Comparison of ENCODE assay signal across 8 cellular contexts in genomic region chr22:20982563-20982882, GRCh38. TPM values are rescaled to one million over a fixed set of nuclear protein-coding genes. Genes with fewer than 3 reads are reported as not detected.
DNase-seq lines count a peak whose midpoint lies in the region; ATAC-seq, FAIRE-seq and TF ChIP-seq lines count a peak whose summit lies in the region.

No MANE protein-coding gene starts in this region.

- no peak overlapping the region for H3K27ac ChIP-seq in ectodermal cell (ENCODE audit: insufficient read depth, low read depth, low read length, poor library complexity, severe bottlenecking)

- DNase-seq in Jurkat, Clone E6-1 (ENCODE audit: low read depth, low spot score): no peak
- no peak for DNase-seq in H54 (ENCODE audit: insufficient read length, low spot score)
- DNase-seq in NCI-H1105 treated with DMSO at 0.1 percent for 48 hours (lab: John Stamatoyannopoulos, UW): no peak
- no peak for DNase-seq in DMS79 treated with DMSO at 0.1 percent for 48 hours (lab: John Stamatoyannopoulos, UW)

- H3K4me1 ChIP-seq in ectodermal cell (ENCODE audit: control insufficient read depth, insufficient read depth, low read length): peaks cover 22% of the 10 kb centered on the region

- H3K27me3 Mint-ChIP-seq in nephron (ENCODE audit: low read depth): peaks cover 5% of the 10 kb centered on the region

- H3K36me3 ChIP-seq in ectodermal cell (ENCODE audit: control insufficient read depth, insufficient read depth, low read length): peaks cover 21% of the 10 kb centered on the region

- H3K27ac Mint-ChIP-seq in nephron: peak overlapping the region; percentile 45 to 83 (median 56)

- TF ChIP-seq CTCF in nephron (IDR thresholded peaks at IDR 0.05; ENCODE audit: unreplicated experiment in 3 of 3): no peak

- H3K4me3 Mint-ChIP-seq in nephron: peak overlapping the region; percentile 99 to 100 (median 99)

- 5 to 7% methylated on average over 12 of the region's 12 CpGs for WGBS in ectodermal cell, 2 experiments

- H3K4me3 ChIP-seq in Jurkat, Clone E6-1 (ENCODE audit: low read length): peak overlapping the region; percentile 87
- H3K4me3 ChIP-seq in ectodermal cell (ENCODE audit: insufficient read depth, low read depth, low read length): peak overlapping the region; percentile 82

- H3K4me1 Mint-ChIP-seq in nephron: peaks cover 14% of the 10 kb centered on the region

- FAIRE-seq in H54 (lab: Jason Lieb, UNC): no peak

- peaks cover 3% of the 10 kb centered on the region for H3K9me3 Mint-ChIP-seq in nephron

- no peaks in the 10 kb centered on the region for H3K9me3 ChIP-seq in ectodermal cell (ENCODE audit: control insufficient read depth, low read length)

- ATAC-seq in GM19397 (IDR thresholded peaks at IDR 0.05; ENCODE audit: unreplicated experiment) (peak; percentile 7), HG03442 (IDR thresholded peaks at IDR 0.05; ENCODE audit: unreplicated experiment) (no peak)

- no peaks in the 10 kb centered on the region for H3K27me3 ChIP-seq in ectodermal cell (ENCODE audit: control insufficient read depth, insufficient read depth, low read length, poor library complexity, severe bottlenecking)

- peaks cover 13% of the 10 kb centered on the region for H3K36me3 Mint-ChIP-seq in nephron (ENCODE audit: low read depth)

- no peak for TF ChIP-seq POLR2A in H54 (IDR thresholded peaks at IDR 0.05; ENCODE audit: low read depth, low read length)

RNA-seq across cellular contexts. Expression of gene LZTR1, which starts 0.4 kb away (rescaled TPM):
- 45.9 TPM for polyA plus RNA-seq in Jurkat, Clone E6-1 (2012; ENCODE audit: insufficient read depth, insufficient read length)
- polyA plus RNA-seq in ectodermal cell (2013, experiment 1 of 4): 54.3 TPM
- polyA plus RNA-seq in ectodermal cell (2013, experiment 2 of 4): 56.9 TPM
- 33.7 TPM for polyA plus RNA-seq in ectodermal cell (2013, experiment 3 of 4)
- polyA plus RNA-seq in ectodermal cell (2013, experiment 4 of 4): 37.1 TPM

RNA-seq across cellular contexts. Expression of gene AIFM3, which starts 15.5 kb away (rescaled TPM):
- polyA plus RNA-seq in Jurkat, Clone E6-1 (2012; ENCODE audit: insufficient read depth, insufficient read length): not detected
- 14.5 TPM for polyA plus RNA-seq in ectodermal cell (2013, experiment 1 of 4)
- 16.8 TPM for polyA plus RNA-seq in ectodermal cell (2013, experiment 2 of 4)
- 8.0 TPM for polyA plus RNA-seq in ectodermal cell (2013, experiment 3 of 4)
- polyA plus RNA-seq in ectodermal cell (2013, experiment 4 of 4): 9.9 TPM

RNA-seq across cellular contexts. Expression of gene THAP7, which starts 19.4 kb away (rescaled TPM):
- 61.4 TPM for polyA plus RNA-seq in Jurkat, Clone E6-1 (2012; ENCODE audit: insufficient read depth, insufficient read length)
- polyA plus RNA-seq in ectodermal cell (2013, experiment 1 of 4): 31.1 TPM
- polyA plus RNA-seq in ectodermal cell (2013, experiment 2 of 4): 38.6 TPM
- polyA plus RNA-seq in ectodermal cell (2013, experiment 3 of 4): 27.1 TPM
- 31.5 TPM for polyA plus RNA-seq in ectodermal cell (2013, experiment 4 of 4)

RNA-seq across cellular contexts. Expression of gene P2RX6, which starts 32.4 kb away (rescaled TPM):
- polyA plus RNA-seq in Jurkat, Clone E6-1 (2012; ENCODE audit: insufficient read depth, insufficient read length): not detected
- polyA plus RNA-seq in ectodermal cell (2013, experiment 1 of 4): 2.6 TPM
- 2.1 TPM for polyA plus RNA-seq in ectodermal cell (2013, experiment 2 of 4)
- polyA plus RNA-seq in ectodermal cell (2013, experiment 3 of 4): 1.9 TPM
- 2.6 TPM for polyA plus RNA-seq in ectodermal cell (2013, experiment 4 of 4)

RNA-seq across cellular contexts. Expression of gene SLC7A4, which starts 49.8 kb away (rescaled TPM):
- not detected for polyA plus RNA-seq in Jurkat, Clone E6-1 (2012; ENCODE audit: insufficient read depth, insufficient read length)
- 0.28 TPM for polyA plus RNA-seq in ectodermal cell (2013, experiment 1 of 4)
- 0.43 TPM for polyA plus RNA-seq in ectodermal cell (2013, experiment 2 of 4)
- not detected for polyA plus RNA-seq in ectodermal cell (2013, experiment 3 of 4)
- polyA plus RNA-seq in ectodermal cell (2013, experiment 4 of 4): 0.45 TPM
